18 cellular contexts compared by ENCODE assay signal in genomic region chr6:125939026-125939425, GRCh38. TPM values are rescaled to one million over a fixed set of nuclear protein-coding genes. Genes with fewer than 3 reads are reported as not detected.
DNase-seq lines count a peak whose midpoint lies in the region; ATAC-seq, FAIRE-seq and TF ChIP-seq lines count a peak whose summit lies in the region.
"Had no signal": no experiment of that assay in that cellular context is flagged by ENCODE, and none has a peak within 500 bp of the region (broad histone marks: within the 10 kb centered on the region; RNA-seq: fewer than 3 reads in every experiment).

No MANE protein-coding gene starts in this region.

- no peak overlapping the region for H3K4me2 ChIP-seq in A549

- TF ChIP-seq RAD21 in A549 (conservative IDR thresholded peaks at IDR 0.05 in 1 of 2, IDR thresholded peaks at IDR 0.05 in 1 of 2) = no peak

- no peaks in the 10 kb centered on the region for H3K27me3 ChIP-seq in tibial nerve
- H3K27me3 ChIP-seq: BE2C had no signal

- H3K27me3 Mint-ChIP-seq in endothelial cell (ENCODE audit: unreplicated experiment) = no peaks in the 10 kb centered on the region
- H3K27me3 Mint-ChIP-seq in osteocyte (ENCODE audit: unreplicated experiment) = no peaks in the 10 kb centered on the region

- WGBS in A549 (ENCODE audit: missing lambda C conversion rate) = 75% methylated on average over 1 of the region's 1 CpG
- 58 to 70% methylated on average over 1 of the region's 1 CpG for WGBS in tibial nerve, 2 donors

- FAIRE-seq in A549 (lab: Jason Lieb, UNC) = no peak
- FAIRE-seq: A204.1, GM19239, H1, HepG2, HTR-8/SVneo had no signal

- TF ChIP-seq POLR2A in A549 (IDR thresholded peaks at IDR 0.05; ENCODE audit: low read length) (no peak), tibial nerve (IDR thresholded peaks at IDR 0.05) (no peak)

- no peaks in the 10 kb centered on the region for H3K36me3 ChIP-seq in tibial nerve
- H3K36me3 ChIP-seq: BE2C, HAP-1 had no signal

- H3K4me3 Mint-ChIP-seq in endothelial cell (ENCODE audit: unreplicated experiment) (no peak overlapping the region), osteocyte (ENCODE audit: unreplicated experiment) (no peak overlapping the region)
- H3K4me3 Mint-ChIP-seq: CD4-positive, alpha-beta memory T cell had no signal

- H3K9me3 ChIP-seq in A549 (no peaks in the 10 kb centered on the region), tibial nerve (peaks cover 0 to 2% (median 0%) of the 10 kb centered on the region in 4 donors)
- H3K9me3 ChIP-seq: BE2C, HAP-1 had no signal

- no peaks in the 10 kb centered on the region for H3K36me3 Mint-ChIP-seq in endothelial cell (ENCODE audit: low read depth, unreplicated experiment)
- no peaks in the 10 kb centered on the region for H3K36me3 Mint-ChIP-seq in osteocyte (ENCODE audit: unreplicated experiment)
- H3K36me3 Mint-ChIP-seq: CD4-positive, alpha-beta memory T cell had no signal

- H3K27ac Mint-ChIP-seq in endothelial cell (ENCODE audit: unreplicated experiment) (peak overlapping the region; percentile 20), osteocyte (ENCODE audit: unreplicated experiment) (peak overlapping the region; percentile 20)
- H3K27ac Mint-ChIP-seq: CD4-positive, alpha-beta memory T cell had no signal

- H3K4me1 ChIP-seq in A549 (peaks cover 53% of the 10 kb centered on the region), tibial nerve (peaks cover 0 to 13% (median 5%) of the 10 kb centered on the region in 4 donors)
- H3K4me1 ChIP-seq: BE2C, HAP-1 had no signal

- POLR2A ChIA-PET in A549 (lab: Yijun Ruan, JAX) = no interaction called here

- H3K9me3 Mint-ChIP-seq in endothelial cell (ENCODE audit: unreplicated experiment) (no peaks in the 10 kb centered on the region), osteocyte (ENCODE audit: unreplicated experiment) (no peaks in the 10 kb centered on the region)
- H3K9me3 Mint-ChIP-seq: CD4-positive, alpha-beta memory T cell had no signal

- TF ChIP-seq CTCF in A549 (IDR thresholded peaks at IDR 0.05) (no peak), endothelial cell (IDR thresholded peaks at IDR 0.05; ENCODE audit: unreplicated experiment) (no peak), osteocyte (IDR thresholded peaks at IDR 0.05) (no peak), tibial nerve (IDR thresholded peaks at IDR 0.05) (no peak)

- no peak overlapping the region for H3K4me3 ChIP-seq in A549
- H3K4me3 ChIP-seq in tibial nerve = no peak overlapping the region
- H3K4me3 ChIP-seq: HAP-1 had no signal

- DNase-seq in A549 (ENCODE audit: low read depth in 1 of 2, low spot score in 1 of 2) (no peak), EH (ENCODE audit: low read depth) (peak; percentile 46), endothelial cell (ENCODE audit: low spot score) (no peak), osteocyte (ENCODE audit: extremely low spot score, unreplicated experiment) (no peak), dedifferentiated amniotic fluid mesenchymal stem cell (ENCODE audit: extremely low spot score) (no peak), tibial nerve (ENCODE audit: low spot score in 2 of 2) (no peak)
- no peak for DNase-seq in stimulated activated naive CD4-positive, alpha-beta T cell treated with Interleukin-2 at 50 U/mL for 16 hours (lab: John Stamatoyannopoulos, UW)
- DNase-seq: BE2C; CD4-positive, alpha-beta memory T cell; DND-41; GF-D8 had no signal

- H3K4me1 Mint-ChIP-seq in endothelial cell (ENCODE audit: unreplicated experiment) (peaks cover 35% of the 10 kb centered on the region), osteocyte (ENCODE audit: unreplicated experiment) (peaks cover 52% of the 10 kb centered on the region)

- TF ChIP-seq EP300 in A549 (IDR thresholded peaks at IDR 0.05) (no peak), tibial nerve (IDR thresholded peaks at IDR 0.05) (no peak)

- no peak for ATAC-seq in A549
- ATAC-seq: HepG2 had no signal

- CTCF ChIA-PET in A549 (lab: Yijun Ruan, JAX) = interaction anchor here (2.0 to 4.6 kb wide), 3 partner anchors 15 to 17 kb away, joined by 8 to 18 read pairs (median 9); partner anchors contain the start of gene HINT3

- H3K27ac ChIP-seq in A549 = peak overlapping the region; percentile 12 to 93; a peak in 4 of 6 replicates
- no peak overlapping the region for H3K27ac ChIP-seq in tibial nerve
- H3K27ac ChIP-seq: C4-2B had no signal

TF ChIP-seq in A549, 52 proteins besides CTCF, POLR2A, EP300 and RAD21:
- TF ChIP-seq MAZ (IDR thresholded peaks at IDR 0.05; ENCODE audit: borderline replicate concordance, low read depth, low read length) (no peak), CHD4 (IDR thresholded peaks at IDR 0.05; ENCODE audit: borderline replicate concordance) (no peak), RFX5 (IDR thresholded peaks at IDR 0.05) (no peak), HOXB5 (CRISPR knock-in tag; IDR thresholded peaks at IDR 0.05) (no peak), HOXA7 (CRISPR knock-in tag; IDR thresholded peaks at IDR 0.05) (no peak), KDM1A (IDR thresholded peaks at IDR 0.05; ENCODE audit: low read depth) (no peak), GATA3 (IDR thresholded peaks at IDR 0.05; ENCODE audit: borderline replicate concordance) (no peak), ZSCAN20 (CRISPR knock-in tag; IDR thresholded peaks at IDR 0.05) (no peak), HES2 (IDR thresholded peaks at IDR 0.05) (no peak), SMC3 (IDR thresholded peaks at IDR 0.05) (no peak), HOXB13 (CRISPR knock-in tag; IDR thresholded peaks at IDR 0.05; ENCODE audit: low read depth) (no peak), FOXS1 (CRISPR knock-in tag; IDR thresholded peaks at IDR 0.05) (no peak), NFE2L2 (conservative IDR thresholded peaks at IDR 0.05; ENCODE audit: low read length) (no peak), MYC (IDR thresholded peaks at IDR 0.05; ENCODE audit: borderline replicate concordance, low read length) (no peak)
TF ChIP-seq in A549: peak in this region for 0.

RNA-seq across cellular contexts. Expression of gene HINT3, which starts 17.5 kb away (rescaled TPM):
- polyA plus RNA-seq in A549 (2011; rRNA removed) = 4.7 and 7.2 TPM in 2 replicates
- polyA plus RNA-seq in A549 (2012; cell fraction: cytosol; rRNA removed) = 2.1 and 2.9 TPM in 2 replicates
- polyA plus RNA-seq in A549 (2012; cell fraction: nucleus; rRNA removed) = 1.1 and 1.9 TPM in 2 replicates
- polyA plus RNA-seq in A549 (2017; fragmentation: RNase III; extraction: RNeasy Plus Mini Kit Qiagen cat#74134 plus additional on column Dnase treatment) = 13.0 to 13.8 TPM (median 13.5 TPM) in 3 replicates
- 1.5 and 1.6 TPM in 2 replicates for polyA minus RNA-seq in A549 (2011; rRNA and poly(A)+ RNA removed)
- 12.3 TPM for total RNA-seq in endothelial cell (ENCODE audit: unreplicated experiment)
- 15.0 and 16.6 TPM in 2 replicates for total RNA-seq in osteocyte
- 10 to 100 TPM; 19.8 to 27.8 (median 21.2) TPM for total RNA-seq in tibial nerve

RNA-seq across cellular contexts. Expression of gene TRMT11, which starts 47.3 kb away (rescaled TPM):
- polyA plus RNA-seq in A549 (2011; rRNA removed) (33.2 and 44.1 TPM in 2 replicates), A549 (2017; fragmentation: RNase III; extraction: RNeasy Plus Mini Kit Qiagen cat#74134 plus additional on column Dnase treatment) (16.1 to 17.4 TPM (median 16.2 TPM) in 3 replicates)
- polyA plus RNA-seq in A549 (2012; cell fraction: cytosol; rRNA removed) = 9.6 and 10.9 TPM in 2 replicates
- 6.9 and 11.0 TPM in 2 replicates for polyA plus RNA-seq in A549 (2012; cell fraction: nucleus; rRNA removed)
- 16.6 and 20.7 TPM in 2 replicates for polyA minus RNA-seq in A549 (2011; rRNA and poly(A)+ RNA removed)
- total RNA-seq in endothelial cell (ENCODE audit: unreplicated experiment) (9.6 TPM), osteocyte (20.4 and 21.1 TPM in 2 replicates), tibial nerve (10 to 100 TPM; 29.7 to 40.8 (median 33.7) TPM)

Comparison
In these comparisons a context has a peak if more than half of its experiments do, and no peak if none do; other contexts are left out.
1. H3K27ac ChIP-seq: peak in A549 (2 of 2); none in tibial nerve (0 of 4).